Comparison of ENCODE assay signal across 8 cellular contexts in the genomic region with DNA sequence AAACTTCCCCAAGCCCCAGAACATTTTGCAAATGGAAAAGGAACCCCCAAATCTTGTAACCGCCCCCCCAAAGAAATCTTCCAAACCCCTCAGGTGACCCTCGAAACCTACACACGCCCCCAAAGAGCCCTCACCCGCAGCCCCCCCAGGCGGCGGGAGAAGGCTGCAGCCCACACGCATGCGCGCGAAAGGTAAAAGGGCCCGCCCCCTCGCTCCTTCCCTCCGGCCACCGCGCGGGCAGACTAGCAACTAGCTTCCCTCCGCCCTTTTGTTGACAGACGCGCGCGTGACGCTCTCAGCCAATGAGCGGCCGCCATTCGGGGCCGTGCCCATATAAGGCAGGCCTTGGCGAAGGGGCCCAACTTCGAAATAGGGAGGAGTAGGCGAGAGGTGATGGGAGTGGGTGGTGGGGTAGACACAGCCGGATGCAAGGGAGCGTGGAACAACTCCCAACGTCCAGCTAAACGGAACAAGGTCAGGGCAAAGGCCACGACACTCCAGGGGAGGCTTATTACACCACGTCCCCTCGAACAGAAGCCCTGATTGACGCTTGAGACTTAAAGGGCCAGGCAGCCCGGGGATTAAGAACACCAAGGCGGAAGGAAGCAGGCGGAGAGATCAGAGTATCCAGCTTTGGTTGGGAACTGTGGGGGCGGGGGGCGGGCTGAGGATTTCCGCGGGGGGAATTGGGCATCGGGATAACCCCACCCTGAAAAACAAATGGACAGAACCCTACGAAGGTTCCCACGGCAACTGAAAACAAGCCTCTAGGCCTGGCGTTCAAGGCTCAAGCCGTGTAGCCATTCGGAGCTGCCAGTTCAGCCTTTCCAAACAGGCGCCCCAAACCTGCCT. TPM values are rescaled to one million over a fixed set of nuclear protein-coding genes. Genes with fewer than 3 reads are reported as not detected.
A peak's percentile ranks its signal among the peaks of the same experiment; 100 is the strongest.
DNase-seq lines count a peak whose midpoint lies in the region; ATAC-seq and TF ChIP-seq lines count a peak whose summit lies in the region.

No MANE protein-coding gene starts in this region.

- H3K4me1 Mint-ChIP-seq in T-helper 2 cell treated with Interferon-gamma antibody and Interleukin-4, amounts not matched to agents 5 μg/mL and 100 μg/mL, for 36 hours (ENCODE audit: low read depth) = peaks cover 36% of the 10 kb centered on the region

- peak; percentile 97 for TF ChIP-seq POLR2A in prostate gland (IDR thresholded peaks at IDR 0.05)

- H3K9me3 ChIP-seq in ascending aorta = no peaks in the 10 kb centered on the region
- H3K9me3 ChIP-seq in right atrium auricular region = no peaks in the 10 kb centered on the region
- no peaks in the 10 kb centered on the region for H3K9me3 ChIP-seq in prostate gland

- peaks cover 8 to 9% of the 10 kb centered on the region in 2 donors for H3K36me3 ChIP-seq in ascending aorta
- peaks cover 9% of the 10 kb centered on the region for H3K36me3 ChIP-seq in right atrium auricular region
- no peaks in the 10 kb centered on the region for H3K36me3 ChIP-seq in prostate gland
- peaks cover 1% of the 10 kb centered on the region for H3K36me3 ChIP-seq in urinary bladder (ENCODE audit: insufficient read depth)

- peak overlapping the region; percentile 94 for H3K4me3 Mint-ChIP-seq in T-helper 2 cell treated with Interferon-gamma antibody and Interleukin-4, amounts not matched to agents 5 μg/mL and 100 μg/mL, for 36 hours

- peaks cover 36% of the 10 kb centered on the region for H3K36me3 Mint-ChIP-seq in T-helper 2 cell treated with Interferon-gamma antibody and Interleukin-4, amounts not matched to agents 5 μg/mL and 100 μg/mL, for 36 hours (ENCODE audit: low read depth)

- ATAC-seq in GM18498 (IDR thresholded peaks at IDR 0.05; ENCODE audit: unreplicated experiment) (peak; percentile 90), HG02943 (IDR thresholded peaks at IDR 0.05; ENCODE audit: low read depth, unreplicated experiment) (peak; percentile 96)

- H3K27ac ChIP-seq in ascending aorta = peak overlapping the region; percentile 75 to 92
- peak overlapping the region; percentile 91 to 96 for H3K27ac ChIP-seq in right atrium auricular region
- peak overlapping the region; percentile 95 for H3K27ac ChIP-seq in prostate gland
- H3K27ac ChIP-seq in urinary bladder (ENCODE audit: low read depth) = peak overlapping the region; percentile 70

- peak in 2 of 3 experiments; percentile 24 to 38 for TF ChIP-seq CTCF in ascending aorta (IDR thresholded peaks at IDR 0.05)
- TF ChIP-seq CTCF in right atrium auricular region (IDR thresholded peaks at IDR 0.05) = peak in 1 of 2 donors; percentile 26
- peak; percentile 12 to 68 (median 30) for TF ChIP-seq CTCF in prostate gland (IDR thresholded peaks at IDR 0.05)

- H3K9me3 Mint-ChIP-seq in T-helper 2 cell treated with Interferon-gamma antibody and Interleukin-4, amounts not matched to agents 5 μg/mL and 100 μg/mL, for 36 hours = no peaks in the 10 kb centered on the region

- DNase-seq in NCI-H187 treated with DMSO at 0.1 percent for 48 hours (lab: John Stamatoyannopoulos, UW) (peak; percentile 94), ascending aorta (ENCODE audit: low spot score in 2 of 2) (peak; percentile 97 to 99), right atrium auricular region (ENCODE audit: low spot score) (peak; percentile 100), prostate gland (ENCODE audit: low spot score) (peak; percentile 99)
- DNase-seq in T-helper 2 cell treated with Interferon-gamma antibody and Interleukin-4, amounts not matched to agents 5 μg/mL and 100 μg/mL, for 36 hours (ENCODE audit: low spot score) = peak; percentile 99

- H3K27ac Mint-ChIP-seq in T-helper 2 cell treated with Interferon-gamma antibody and Interleukin-4, amounts not matched to agents 5 μg/mL and 100 μg/mL, for 36 hours = peak overlapping the region; percentile 97

- intact Hi-C loops in ascending aorta (cut with DNase I) = loop anchor here (1.0 kb wide), 3 partner anchors 13 to 52 kb away; a partner anchor contains a TSS
- intact Hi-C loops in prostate gland (cut with DNase I) = loop anchor here (2.0 to 5.0 kb wide), 3 partner anchors 25 to 80 kb away; a partner anchor contains a TSS

- H3K4me1 ChIP-seq in ascending aorta = peaks cover 0 to 11% of the 10 kb centered on the region in 2 donors
- H3K4me1 ChIP-seq in right atrium auricular region = peaks cover 0 to 18% of the 10 kb centered on the region in 2 donors
- H3K4me1 ChIP-seq in prostate gland (replicated peaks) = no peaks in the 10 kb centered on the region
- no peaks in the 10 kb centered on the region for H3K4me1 ChIP-seq in urinary bladder (ENCODE audit: insufficient read depth)

- H3K4me3 ChIP-seq in ascending aorta = peak overlapping the region; percentile 68 to 75
- H3K4me3 ChIP-seq in right atrium auricular region = peak overlapping the region; percentile 60 to 72
- H3K4me3 ChIP-seq in prostate gland = peak overlapping the region; percentile 53 to 61
- peak overlapping the region; percentile 49 for H3K4me3 ChIP-seq in urinary bladder (ENCODE audit: low read depth, low read length)

- no peaks in the 10 kb centered on the region for H3K27me3 ChIP-seq in ascending aorta
- H3K27me3 ChIP-seq in right atrium auricular region = no peaks in the 10 kb centered on the region
- no peaks in the 10 kb centered on the region for H3K27me3 ChIP-seq in prostate gland (replicated peaks; ENCODE audit: insufficient read depth)

- under 1% methylated on average over 47 of the region's 51 CpGs for WGBS in prostate gland
- under 1% methylated on average over 51 of the region's 51 CpGs for WGBS in urinary bladder

- H3K27me3 Mint-ChIP-seq in T-helper 2 cell treated with Interferon-gamma antibody and Interleukin-4, amounts not matched to agents 5 μg/mL and 100 μg/mL, for 36 hours (ENCODE audit: low read depth) = no peaks in the 10 kb centered on the region

RNA-seq across cellular contexts. Expression of a gene that starts 13.3 kb away (rescaled TPM):
- total RNA-seq in ascending aorta (27.5 TPM), right atrium auricular region (10 to 100 TPM; 11.6 to 12.1 TPM), prostate gland (10 to 100 TPM; 21.8 to 26.7 TPM), urinary bladder (4.3 TPM)
- polyA plus RNA-seq in urinary bladder = 11.0 TPM

RNA-seq across cellular contexts. Expression of a gene that starts 15.9 kb away (rescaled TPM):
- total RNA-seq in ascending aorta (not detected), right atrium auricular region (under 1 TPM; 0.78 to 0.90 TPM), prostate gland (1 to 10 TPM in 1 of 2 donors, not detected in 1; 1.8 TPM), urinary bladder (not detected)
- polyA plus RNA-seq in urinary bladder = not detected

RNA-seq across cellular contexts. Expression of a gene that starts 24.9 kb away (rescaled TPM):
- total RNA-seq in ascending aorta (7.2 TPM), right atrium auricular region (1 to 10 TPM; 2.4 to 3.0 TPM), prostate gland (10 to 100 TPM in 1 of 2 donors, 1 to 10 TPM in 1; 5.2 to 18.4 TPM), urinary bladder (2.4 TPM)
- polyA plus RNA-seq in urinary bladder = 7.0 TPM

RNA-seq across cellular contexts. Expression of a gene that starts 25.6 kb away (rescaled TPM):
- total RNA-seq in ascending aorta (71.1 TPM), right atrium auricular region (100 to 1,000 TPM; 158 to 201 TPM), prostate gland (100 to 1,000 TPM; 132 to 240 TPM), urinary bladder (177 TPM)
- polyA plus RNA-seq in urinary bladder = 340 TPM

RNA-seq across cellular contexts. Expression of a gene that starts 49.3 kb away (rescaled TPM):
- not detected for total RNA-seq in ascending aorta
- total RNA-seq in right atrium auricular region = 1 to 10 TPM; 2.7 to 3.1 TPM
- total RNA-seq in prostate gland = 1 to 10 TPM; 2.6 to 4.9 TPM
- 0.26 TPM for total RNA-seq in urinary bladder
- polyA plus RNA-seq in urinary bladder = 0.70 TPM

Comparison
In these comparisons a context has a peak if more than half of its experiments do, and no peak if none do; other contexts are left out.
1. Peak in every context shown above with its lines: DNase-seq, ATAC-seq, H3K4me3 ChIP-seq and H3K27ac ChIP-seq.